Comparison of ENCODE assay signal across 9 cellular contexts in genomic region chr19:19053508-19054314, GRCh38. TPM values are rescaled to one million over a fixed set of nuclear protein-coding genes. Genes with fewer than 3 reads are reported as not detected.
DNase-seq lines count a peak whose midpoint lies in the region; ATAC-seq and TF ChIP-seq lines count a peak whose summit lies in the region.
"Had no signal": no experiment of that assay in that cellular context is flagged by ENCODE, and none has a peak within 500 bp of the region (broad histone marks: within the 10 kb centered on the region; RNA-seq: fewer than 3 reads in every experiment).

No MANE protein-coding gene starts in this region.

- H3K4me2 ChIP-seq in PC-9 = no peak overlapping the region

- CTCF ChIA-PET in PC-9 (lab: Charles Lee) = no interaction called here

- H3K27me3 ChIP-seq in PC-9 (ENCODE audit: insufficient read depth, low read depth) (no peaks in the 10 kb centered on the region), heart right ventricle (no peaks in the 10 kb centered on the region)

- no peaks in the 10 kb centered on the region for H3K4me1 ChIP-seq in PC-9 (replicated peaks; ENCODE audit: insufficient read depth)
- no peaks in the 10 kb centered on the region for H3K4me1 ChIP-seq in heart right ventricle

- no peak for TF ChIP-seq POLR2A in GM18505 (IDR thresholded peaks at IDR 0.05; ENCODE audit: borderline replicate concordance, extremely low read depth, insufficient read depth, insufficient read length)

- 88 to 92% methylated on average over 25 of the region's 25 CpGs for WGBS in heart right ventricle, 2 donors

- H3K9me3 ChIP-seq in PC-9 (ENCODE audit: insufficient read depth, low read depth) (no peaks in the 10 kb centered on the region), heart right ventricle (no peaks in the 10 kb centered on the region)

- 0 out of 2 replicates have a peak, but pooled peaks cover 7% of the 10 kb centered on the region for H3F3A ChIP-seq in PC-9 (ENCODE audit: insufficient read depth, low read depth)

- DNase-seq in Right ventricle myocardium inferior (ENCODE audit: missing footprints) = no peak
- no peak for DNase-seq in cardiac septum (ENCODE audit: low spot score)
- DNase-seq in PC-9 = peak in 1 of 2 experiments; percentile 50
- peak in 1 of 2 donors; percentile 67 for DNase-seq in activated naive CD4-positive, alpha-beta T cell treated with anti-CD3 and anti-CD28 coated beads, Interleukin-2, amount 50 U/mL, for 72 hours (ENCODE audit: low spot score in 2 of 2)
- DNase-seq in heart right ventricle = peak; percentile 50 to 71
- DNase-seq in retinal pigment epithelial cell (ENCODE audit: low read depth) = no peak

- peaks cover 8% of the 10 kb centered on the region for H4K20me1 ChIP-seq in PC-9 (ENCODE audit: insufficient read depth)

- ATAC-seq in Right ventricle myocardium inferior (peak; percentile 64), heart right ventricle (peak; percentile 46 to 86 (median 73)), HG03108 (IDR thresholded peaks at IDR 0.05; ENCODE audit: unreplicated experiment) (no peak), GM18505 (IDR thresholded peaks at IDR 0.05; ENCODE audit: unreplicated experiment) (no peak)
- peak; percentile 58 to 79 for ATAC-seq in activated naive CD4-positive, alpha-beta T cell treated with anti-CD3 and anti-CD28 coated beads, Interleukin-2, amount 50 U/mL, for 72 hours

- H2AFZ ChIP-seq in PC-9 = no peak overlapping the region

- H3K27ac ChIP-seq in PC-9 (no peak overlapping the region), heart right ventricle (no peak overlapping the region)
- H3K27ac ChIP-seq: epithelial cell of prostate had no signal

- no peak overlapping the region for H3K4me3 ChIP-seq in PC-9
- no peak overlapping the region for H3K4me3 ChIP-seq in heart right ventricle
- H3K4me3 ChIP-seq in retinal pigment epithelial cell (ENCODE audit: low read length) = no peak overlapping the region

- intact Hi-C loops in Right ventricle myocardium inferior (cut with DNase I) = loop anchor here (1.0 kb wide), 1 partner anchor 86 kb away; no protein-coding TSS in a partner anchor
- intact Hi-C loops in cardiac septum (cut with DNase I) = no loop called here
- intact Hi-C loops in PC-9 (cut with micrococcal nuclease; ENCODE audit: unreplicated experiment) = loop anchor here (1.0 kb wide), 1 partner anchor 86 kb away; no protein-coding TSS in a partner anchor
- intact Hi-C loops in heart right ventricle (cut with DNase I) = loop anchor here in 9 of 10 donors (1.0 to 10.0 kb wide), 7 partner anchors 51 to 129 kb away; partner anchors contain the start of gene TMEM161A (in 5 of the 9)

- no peaks in the 10 kb centered on the region for H3K79me2 ChIP-seq in PC-9 (ENCODE audit: low read depth)

- POLR2A ChIA-PET in PC-9 (lab: Charles Lee; ENCODE audit: unreplicated experiment) = no interaction called here

- H3K27ac Mint-ChIP-seq in activated naive CD4-positive, alpha-beta T cell treated with anti-CD3 and anti-CD28 coated beads, Interleukin-2, amount 50 U/mL, for 72 hours = no peak overlapping the region

- H3K36me3 ChIP-seq in PC-9 (ENCODE audit: low read depth) (no peaks in the 10 kb centered on the region), heart right ventricle (peaks cover 0 to 92% (median 25%) of the 10 kb centered on the region in 9 donors)

- no peaks in the 10 kb centered on the region for H3K9me2 ChIP-seq in PC-9 (ENCODE audit: insufficient read depth)

- no TSS peak for BruUV-seq in PC-9 (replicated peaks; lab: Mats Ljungman, UMichigan)

- H3K36me3 Mint-ChIP-seq in activated naive CD4-positive, alpha-beta T cell treated with anti-CD3 and anti-CD28 coated beads, Interleukin-2, amount 50 U/mL, for 72 hours = peaks cover 0 to 4% of the 10 kb centered on the region in 2 donors

- TF ChIP-seq CTCF in PC-9 (conservative IDR thresholded peaks at IDR 0.05) = peak; percentile 90
- peak; percentile 69 to 78 (median 72) for TF ChIP-seq CTCF in heart right ventricle (IDR thresholded peaks at IDR 0.05)
- TF ChIP-seq CTCF in retinal pigment epithelial cell (conservative IDR thresholded peaks at IDR 0.05; ENCODE audit: low read depth, low read length) = peak; percentile 74

- no peaks in the 10 kb centered on the region for H3K9me3 Mint-ChIP-seq in activated naive CD4-positive, alpha-beta T cell treated with anti-CD3 and anti-CD28 coated beads, Interleukin-2, amount 50 U/mL, for 72 hours

RNA-seq across cellular contexts. Expression of gene SLC25A42, which starts 10.1 kb away (rescaled TPM):
- total RNA-seq in Right ventricle myocardium inferior (30.9 TPM), cardiac septum (14.9 TPM), PC-9 (2021) (5.8 and 6.9 TPM in 2 replicates), heart right ventricle (10 to 100 TPM; 15.7 to 24.1 (median 19.3) TPM)
- total RNA-seq in activated naive CD4-positive, alpha-beta T cell treated with anti-CD3 and anti-CD28 coated beads, Interleukin-2, amount 50 U/mL, for 72 hours = 10 to 100 TPM; 15.1 to 19.2 TPM
- polyA plus RNA-seq in heart right ventricle = 10 to 100 TPM; 15.9 to 18.1 TPM

RNA-seq across cellular contexts. Expression of gene ARMC6, which starts 20.3 kb away (rescaled TPM):
- total RNA-seq in Right ventricle myocardium inferior (13.6 TPM), cardiac septum (15.9 TPM), PC-9 (2021) (23.5 and 28.8 TPM in 2 replicates), heart right ventricle (10 to 100 TPM; 13.4 to 22.3 (median 15.2) TPM)
- total RNA-seq in activated naive CD4-positive, alpha-beta T cell treated with anti-CD3 and anti-CD28 coated beads, Interleukin-2, amount 50 U/mL, for 72 hours = 10 to 100 TPM; 22.4 to 34.8 TPM
- 10 to 100 TPM; 21.9 to 27.9 TPM for polyA plus RNA-seq in heart right ventricle

RNA-seq across cellular contexts. Expression of gene SUGP2, which starts 20.4 kb away (rescaled TPM):
- 68.5 TPM for total RNA-seq in Right ventricle myocardium inferior
- total RNA-seq in cardiac septum = 60.4 TPM
- 60.0 and 73.1 TPM in 2 replicates for total RNA-seq in PC-9 (2021)
- total RNA-seq in activated naive CD4-positive, alpha-beta T cell treated with anti-CD3 and anti-CD28 coated beads, Interleukin-2, amount 50 U/mL, for 72 hours = 100 to 1,000 TPM; 119 to 248 TPM
- total RNA-seq in heart right ventricle = 10 to 100 TPM; 50.4 to 72.3 (median 63.3) TPM
- 10 to 100 TPM; 27.2 to 85.2 TPM for polyA plus RNA-seq in heart right ventricle

Comparison
In these comparisons a context has a peak if more than half of its experiments do, and no peak if none do; other contexts are left out.
1. DNase-seq: peak in heart right ventricle (2 of 2); none in Right ventricle myocardium inferior (single experiment), cardiac septum (single experiment) and retinal pigment epithelial cell (single experiment).
2. ATAC-seq: peak in Right ventricle myocardium inferior (single experiment), activated naive CD4-positive, alpha-beta T cell treated with anti-CD3 and anti-CD28 coated beads, Interleukin-2, amount 50 U/mL, for 72 hours (2 of 2) and heart right ventricle (8 of 8); none in HG03108 (single experiment) and GM18505 (single experiment).
3. Peak in every context shown above with its lines, with median percentiles within 50 percentile points of each other: CTCF ChIP-seq.